24 cellular contexts compared by ENCODE assay signal in genomic region chr1:58975888-58976287, GRCh38.
DNase-seq lines count a peak whose midpoint lies in the region; ATAC-seq, FAIRE-seq and TF ChIP-seq lines count a peak whose summit lies in the region.
"Had no signal": no experiment of that assay in that cellular context is flagged by ENCODE, and none has a peak within 500 bp of the region (broad histone marks: within the 10 kb centered on the region; RNA-seq: fewer than 3 reads in every experiment).

No MANE protein-coding gene starts in this region.

- TF ChIP-seq CTCF in bronchial epithelial cell (IDR thresholded peaks at IDR 0.05; ENCODE audit: insufficient read depth, low read length, severe bottlenecking) (no peak), mesothelial cell of epicardium (IDR thresholded peaks at IDR 0.05; ENCODE audit: unreplicated experiment) (no peak)

- in situ Hi-C loops in KBM-7 (cut with MboI; ENCODE audit: low pct_unique_long_range_greater_than_20kb, low sequenced_read_pairs) = no loop called here

- H3K9me3 Mint-ChIP-seq in mesothelial cell of epicardium = no peaks in the 10 kb centered on the region
- H3K9me3 Mint-ChIP-seq: activated B cell treated with CpG ODN at 0.5 μM for 24 hours; activated CD4-positive, alpha-beta memory T cell treated with anti-CD3 and anti-CD28 coated beads, Interleukin-2, amount 10 ng/mL, durations not matched to agents 7 days and 5 days; central memory CD8-positive, alpha-beta T cell; effector memory CD8-positive, alpha-beta T cell had no signal

- H3K27ac Mint-ChIP-seq in mesothelial cell of epicardium = peak overlapping the region; percentile 85
- H3K27ac Mint-ChIP-seq: activated B cell treated with CpG ODN at 0.5 μM for 24 hours; activated CD4-positive, alpha-beta memory T cell treated with anti-CD3 and anti-CD28 coated beads, Interleukin-2, amount 10 ng/mL, durations not matched to agents 7 days and 5 days; effector memory CD8-positive, alpha-beta T cell had no signal

- no peak overlapping the region for H3K4me3 Mint-ChIP-seq in mesothelial cell of epicardium
- H3K4me3 Mint-ChIP-seq: activated B cell treated with CpG ODN at 0.5 μM for 24 hours; activated CD4-positive, alpha-beta memory T cell treated with anti-CD3 and anti-CD28 coated beads, Interleukin-2, amount 10 ng/mL, durations not matched to agents 7 days and 5 days; central memory CD8-positive, alpha-beta T cell; effector memory CD8-positive, alpha-beta T cell had no signal

- H3K36me3 ChIP-seq in bronchial epithelial cell (ENCODE audit: control insufficient read depth, insufficient read depth, low read length) = no peaks in the 10 kb centered on the region
- H3K36me3 ChIP-seq: ovary, thyroid gland had no signal

- no peaks in the 10 kb centered on the region for H3K36me3 Mint-ChIP-seq in mesothelial cell of epicardium

- H3K27me3 Mint-ChIP-seq in mesothelial cell of epicardium (ENCODE audit: low read depth) = no peaks in the 10 kb centered on the region
- H3K27me3 Mint-ChIP-seq: activated B cell treated with CpG ODN at 0.5 μM for 24 hours; activated CD4-positive, alpha-beta memory T cell treated with anti-CD3 and anti-CD28 coated beads, Interleukin-2, amount 10 ng/mL, durations not matched to agents 7 days and 5 days; central memory CD8-positive, alpha-beta T cell; effector memory CD8-positive, alpha-beta T cell had no signal

- no peak for FAIRE-seq in bronchial epithelial cell (lab: Jason Lieb, UNC)
- FAIRE-seq: HTR-8/SVneo, islet of Langerhans had no signal

- no peak for ATAC-seq in HG03045 (IDR thresholded peaks at IDR 0.05; ENCODE audit: unreplicated experiment)
- ATAC-seq: effector memory CD8-positive, alpha-beta T cell; sciatic nerve had no signal

- peak; percentile 42 for DNase-seq in KBM-7
- peak; percentile 87 for DNase-seq in NCI-H2171 treated with DMSO at 0.1 percent for 48 hours (lab: John Stamatoyannopoulos, UW)
- DNase-seq in bronchial epithelial cell (ENCODE audit: low read depth) = peak; percentile 89
- DNase-seq in mesothelial cell of epicardium (ENCODE audit: low spot score in 2 of 2, unreplicated experiment in 2 of 2) = no peak
- DNase-seq in NCI-H2107 treated with DMSO at 0.1 percent for 48 hours (lab: John Stamatoyannopoulos, UW; ENCODE audit: unreplicated experiment) = no peak
- DNase-seq in KG1 (lab: John Stamatoyannopoulos, UW) = no peak
- DNase-seq: activated B cell treated with CpG ODN at 0.5 μM for 24 hours; activated CD4-positive, alpha-beta memory T cell treated with anti-CD3 and anti-CD28 coated beads, Interleukin-2, amount 10 ng/mL, durations not matched to agents 7 days and 5 days; activated naive CD4-positive, alpha-beta T cell; activated T-cell treated with anti-CD3 and anti-CD28 coated beads, Interleukin-2, amount 50 U/mL, for 1 hour; amygdala; effector memory CD8-positive, alpha-beta T cell; GOT3; NCI-H1694; NCI-H526; ovary; SIG-M5; stimulated activated naive CD4-positive, alpha-beta T cell; thyroid gland had no signal

- no peak overlapping the region for H3K4me3 ChIP-seq in bronchial epithelial cell (ENCODE audit: low read depth, low read length)
- H3K4me3 ChIP-seq: ovary, thyroid gland had no signal

- H3K4me1 Mint-ChIP-seq in mesothelial cell of epicardium = peaks cover 49% of the 10 kb centered on the region

- no peaks in the 10 kb centered on the region for H3K27me3 ChIP-seq in bronchial epithelial cell (ENCODE audit: control insufficient read depth, insufficient read depth, low read length)
- H3K27me3 ChIP-seq: ovary, thyroid gland had no signal

Comparison
In these comparisons a context has a peak if more than half of its experiments do, and no peak if none do; other contexts are left out.
1. DNase-seq: peak in KBM-7 (single experiment), NCI-H2171 treated with DMSO at 0.1 percent for 48 hours (single experiment) and bronchial epithelial cell (single experiment); none in mesothelial cell of epicardium (0 of 2), NCI-H2107 treated with DMSO at 0.1 percent for 48 hours (single experiment) and KG1 (single experiment).